ENCODE assay signal across 1 cellular context in the genomic region with DNA sequence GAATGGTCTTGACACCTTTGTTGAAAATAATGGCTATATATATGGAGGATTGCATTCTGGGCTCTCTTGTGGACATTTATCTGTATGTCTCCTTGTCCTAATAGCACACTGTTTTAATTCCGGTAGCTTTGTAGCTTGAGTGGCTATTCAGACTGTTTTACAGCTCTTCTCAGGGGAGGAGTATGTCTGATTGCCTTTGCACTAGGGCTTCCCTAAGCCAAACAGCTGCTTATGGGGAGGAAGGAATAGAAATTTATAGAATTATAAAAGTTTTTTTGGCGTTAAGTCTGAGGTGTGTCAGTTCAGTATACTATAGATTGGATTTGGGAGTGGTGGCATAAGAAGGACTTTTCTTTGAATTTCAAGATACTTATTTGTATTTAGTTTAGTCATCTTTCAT.
TF ChIP-seq lines count a peak whose summit lies in the region.

No MANE protein-coding gene starts in this region.

TF ChIP-seq in HepG2, 621 proteins besides CTCF, POLR2A, EP300 and RAD21:
- TF ChIP-seq KDM2A (CRISPR knock-in tag; IDR thresholded peaks at IDR 0.05; ENCODE audit: borderline replicate concordance, low read depth) = no peak
- no peak for TF ChIP-seq SP4 (CRISPR knock-in tag; IDR thresholded peaks at IDR 0.05)
- TF ChIP-seq KAT7 (CRISPR knock-in tag; IDR thresholded peaks at IDR 0.05; ENCODE audit: borderline replicate concordance) = no peak
- TF ChIP-seq HNRNPK (IDR thresholded peaks at IDR 0.05; ENCODE audit: low read depth, low read length, poor library complexity, severe bottlenecking) = no peak
- TF ChIP-seq EEA1 (CRISPR knock-in tag; IDR thresholded peaks at IDR 0.05; ENCODE audit: borderline replicate concordance) = no peak
- no peak for TF ChIP-seq ZNF589 (CRISPR knock-in tag; conservative IDR thresholded peaks at IDR 0.05)
- no peak for TF ChIP-seq SRSF1 (optimal IDR thresholded peaks at IDR 0.05; ENCODE audit: low read depth, low read length)
- TF ChIP-seq, protein P1, sequence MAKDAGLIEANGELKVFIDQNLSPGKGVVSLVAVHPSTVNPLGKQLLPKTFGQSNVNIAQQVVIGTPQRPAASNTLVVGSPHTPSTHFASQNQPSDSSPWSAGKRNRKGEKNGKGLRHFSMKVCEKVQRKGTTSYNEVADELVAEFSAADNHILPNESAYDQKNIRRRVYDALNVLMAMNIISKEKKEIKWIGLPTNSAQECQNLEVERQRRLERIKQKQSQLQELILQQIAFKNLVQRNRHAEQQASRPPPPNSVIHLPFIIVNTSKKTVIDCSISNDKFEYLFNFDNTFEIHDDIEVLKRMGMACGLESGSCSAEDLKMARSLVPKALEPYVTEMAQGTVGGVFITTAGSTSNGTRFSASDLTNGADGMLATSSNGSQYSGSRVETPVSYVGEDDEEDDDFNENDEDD (CRISPR knock-in tag; IDR thresholded peaks at IDR 0.05; ENCODE audit: borderline replicate concordance) = no peak
- no peak for TF ChIP-seq BHLHE40 (IDR thresholded peaks at IDR 0.05; ENCODE audit: low read length)
- TF ChIP-seq, protein P2, sequence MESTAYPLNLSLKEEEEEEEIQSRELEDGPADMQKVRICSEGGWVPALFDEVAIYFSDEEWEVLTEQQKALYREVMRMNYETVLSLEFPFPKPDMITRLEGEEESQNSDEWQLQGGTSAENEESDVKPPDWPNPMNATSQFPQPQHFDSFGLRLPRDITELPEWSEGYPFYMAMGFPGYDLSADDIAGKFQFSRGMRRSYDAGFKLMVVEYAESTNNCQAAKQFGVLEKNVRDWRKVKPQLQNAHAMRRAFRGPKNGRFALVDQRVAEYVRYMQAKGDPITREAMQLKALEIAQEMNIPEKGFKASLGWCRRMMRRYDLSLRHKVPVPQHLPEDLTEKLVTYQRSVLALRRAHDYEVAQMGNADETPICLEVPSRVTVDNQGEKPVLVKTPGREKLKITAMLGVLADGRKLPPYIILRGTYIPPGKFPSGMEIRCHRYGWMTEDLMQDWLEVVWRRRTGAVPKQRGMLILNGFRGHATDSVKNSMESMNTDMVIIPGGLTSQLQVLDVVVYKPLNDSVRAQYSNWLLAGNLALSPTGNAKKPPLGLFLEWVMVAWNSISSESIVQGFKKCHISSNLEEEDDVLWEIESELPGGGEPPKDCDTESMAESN (CRISPR knock-in tag; conservative IDR thresholded peaks at IDR 0.05) = no peak
- TF ChIP-seq, protein P3, sequence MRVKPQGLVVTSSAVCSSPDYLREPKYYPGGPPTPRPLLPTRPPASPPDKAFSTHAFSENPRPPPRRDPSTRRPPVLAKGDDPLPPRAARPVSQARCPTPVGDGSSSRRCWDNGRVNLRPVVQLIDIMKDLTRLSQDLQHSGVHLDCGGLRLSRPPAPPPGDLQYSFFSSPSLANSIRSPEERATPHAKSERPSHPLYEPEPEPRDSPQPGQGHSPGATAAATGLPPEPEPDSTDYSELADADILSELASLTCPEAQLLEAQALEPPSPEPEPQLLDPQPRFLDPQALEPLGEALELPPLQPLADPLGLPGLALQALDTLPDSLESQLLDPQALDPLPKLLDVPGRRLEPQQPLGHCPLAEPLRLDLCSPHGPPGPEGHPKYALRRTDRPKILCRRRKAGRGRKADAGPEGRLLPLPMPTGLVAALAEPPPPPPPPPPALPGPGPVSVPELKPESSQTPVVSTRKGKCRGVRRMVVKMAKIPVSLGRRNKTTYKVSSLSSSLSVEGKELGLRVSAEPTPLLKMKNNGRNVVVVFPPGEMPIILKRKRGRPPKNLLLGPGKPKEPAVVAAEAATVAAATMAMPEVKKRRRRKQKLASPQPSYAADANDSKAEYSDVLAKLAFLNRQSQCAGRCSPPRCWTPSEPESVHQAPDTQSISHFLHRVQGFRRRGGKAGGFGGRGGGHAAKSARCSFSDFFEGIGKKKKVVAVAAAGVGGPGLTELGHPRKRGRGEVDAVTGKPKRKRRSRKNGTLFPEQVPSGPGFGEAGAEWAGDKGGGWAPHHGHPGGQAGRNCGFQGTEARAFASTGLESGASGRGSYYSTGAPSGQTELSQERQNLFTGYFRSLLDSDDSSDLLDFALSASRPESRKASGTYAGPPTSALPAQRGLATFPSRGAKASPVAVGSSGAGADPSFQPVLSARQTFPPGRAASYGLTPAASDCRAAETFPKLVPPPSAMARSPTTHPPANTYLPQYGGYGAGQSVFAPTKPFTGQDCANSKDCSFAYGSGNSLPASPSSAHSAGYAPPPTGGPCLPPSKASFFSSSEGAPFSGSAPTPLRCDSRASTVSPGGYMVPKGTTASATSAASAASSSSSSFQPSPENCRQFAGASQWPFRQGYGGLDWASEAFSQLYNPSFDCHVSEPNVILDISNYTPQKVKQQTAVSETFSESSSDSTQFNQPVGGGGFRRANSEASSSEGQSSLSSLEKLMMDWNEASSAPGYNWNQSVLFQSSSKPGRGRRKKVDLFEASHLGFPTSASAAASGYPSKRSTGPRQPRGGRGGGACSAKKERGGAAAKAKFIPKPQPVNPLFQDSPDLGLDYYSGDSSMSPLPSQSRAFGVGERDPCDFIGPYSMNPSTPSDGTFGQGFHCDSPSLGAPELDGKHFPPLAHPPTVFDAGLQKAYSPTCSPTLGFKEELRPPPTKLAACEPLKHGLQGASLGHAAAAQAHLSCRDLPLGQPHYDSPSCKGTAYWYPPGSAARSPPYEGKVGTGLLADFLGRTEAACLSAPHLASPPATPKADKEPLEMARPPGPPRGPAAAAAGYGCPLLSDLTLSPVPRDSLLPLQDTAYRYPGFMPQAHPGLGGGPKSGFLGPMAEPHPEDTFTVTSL (CRISPR knock-in tag; IDR thresholded peaks at IDR 0.05; ENCODE audit: borderline replicate concordance) = no peak
- TF ChIP-seq CHCHD3 (CRISPR knock-in tag; IDR thresholded peaks at IDR 0.05) = no peak
- TF ChIP-seq TBL1XR1 (IDR thresholded peaks at IDR 0.05; ENCODE audit: borderline replicate concordance, low read length, partially characterized antibody) = no peak
- TF ChIP-seq, protein P4, sequence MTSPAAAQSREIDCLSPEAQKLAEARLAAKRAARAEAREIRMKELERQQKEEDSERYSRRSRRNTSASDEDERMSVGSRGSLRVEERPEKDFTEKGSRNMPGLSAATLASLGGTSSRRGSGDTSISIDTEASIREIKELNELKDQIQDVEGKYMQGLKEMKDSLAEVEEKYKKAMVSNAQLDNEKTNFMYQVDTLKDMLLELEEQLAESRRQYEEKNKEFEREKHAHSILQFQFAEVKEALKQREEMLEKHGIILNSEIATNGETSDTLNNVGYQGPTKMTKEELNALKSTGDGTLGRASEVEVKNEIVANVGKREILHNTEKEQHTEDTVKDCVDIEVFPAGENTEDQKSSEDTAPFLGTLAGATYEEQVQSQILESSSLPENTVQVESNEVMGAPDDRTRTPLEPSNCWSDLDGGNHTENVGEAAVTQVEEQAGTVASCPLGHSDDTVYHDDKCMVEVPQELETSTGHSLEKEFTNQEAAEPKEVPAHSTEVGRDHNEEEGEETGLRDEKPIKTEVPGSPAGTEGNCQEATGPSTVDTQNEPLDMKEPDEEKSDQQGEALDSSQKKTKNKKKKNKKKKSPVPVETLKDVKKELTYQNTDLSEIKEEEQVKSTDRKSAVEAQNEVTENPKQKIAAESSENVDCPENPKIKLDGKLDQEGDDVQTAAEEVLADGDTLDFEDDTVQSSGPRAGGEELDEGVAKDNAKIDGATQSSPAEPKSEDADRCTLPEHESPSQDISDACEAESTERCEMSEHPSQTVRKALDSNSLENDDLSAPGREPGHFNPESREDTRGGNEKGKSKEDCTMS (CRISPR knock-in tag; conservative IDR thresholded peaks at IDR 0.05) = no peak
- no peak for TF ChIP-seq HDAC2 (CRISPR knock-in tag; IDR thresholded peaks at IDR 0.05)
- TF ChIP-seq MXD4 (CRISPR knock-in tag; IDR thresholded peaks at IDR 0.05) = no peak
- TF ChIP-seq CEBPG (CRISPR knock-in tag; IDR thresholded peaks at IDR 0.05) = no peak
- no peak for TF ChIP-seq ZFP62 (CRISPR knock-in tag; IDR thresholded peaks at IDR 0.05)
TF ChIP-seq in HepG2: peak in this region for 0.
